8 cellular contexts compared by ENCODE assay signal in the genomic region with DNA sequence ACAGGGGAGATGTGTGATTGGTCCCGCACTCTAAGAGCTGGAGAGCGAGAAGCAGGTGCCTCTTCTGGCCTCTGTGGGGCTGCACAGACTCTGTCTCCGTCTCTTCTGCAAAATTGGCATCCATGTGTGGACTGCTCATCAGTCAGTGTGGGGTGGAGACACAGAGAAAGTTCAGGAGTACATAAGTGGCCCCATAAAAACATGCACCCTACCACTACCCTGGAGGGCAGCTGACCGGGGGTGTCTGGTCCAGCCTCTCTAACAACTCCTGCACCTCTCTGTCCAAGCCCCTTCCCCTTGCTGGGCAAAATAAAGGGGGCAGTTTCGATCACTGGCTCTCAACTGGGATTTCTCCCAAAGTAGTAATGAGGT.
DNase-seq lines count a peak whose midpoint lies in the region; ATAC-seq, FAIRE-seq and TF ChIP-seq lines count a peak whose summit lies in the region.

No MANE protein-coding gene starts in this region.

- no peak for FAIRE-seq in D721Med (lab: Jason Lieb, UNC)

- TF ChIP-seq CTCF in D721Med (IDR thresholded peaks at IDR 0.05; ENCODE audit: insufficient read depth, missing control alignments) (no peak), psoas muscle (IDR thresholded peaks at IDR 0.05) (no peak)

- peak; percentile 8 for ATAC-seq in esophagus mucosa
- peak; percentile 12 for ATAC-seq in stimulated activated effector memory CD8-positive, alpha-beta T cell treated with anti-CD3 and anti-CD28 coated beads, Interleukin-12 subunit alpha, Interleukin-12 subunit beta, amount 100 ng/mL, for 72 hours
- ATAC-seq in psoas muscle = no peak

- no peak for DNase-seq in T-helper 2 cell treated with Interferon-gamma antibody and Interleukin-4, amounts not matched to agents 5 μg/mL and 100 μg/mL, for 36 hours (ENCODE audit: low spot score)
- no peak for DNase-seq in T-helper 2 cell
- peak; percentile 27 for DNase-seq in NCI-H69 (lab: John Stamatoyannopoulos, UW)
- DNase-seq in stimulated activated effector memory CD8-positive, alpha-beta T cell treated with anti-CD3 and anti-CD28 coated beads, Interleukin-12 subunit alpha, Interleukin-12 subunit beta, amount 100 ng/mL, for 72 hours (ENCODE audit: low spot score in 2 of 2) = no peak
- DNase-seq in LoVo (ENCODE audit: low spot score) = no peak
- DNase-seq in D721Med (ENCODE audit: insufficient read length, low spot score) = no peak
- DNase-seq in psoas muscle = no peak

- peak overlapping the region; percentile 49 for H3K4me3 Mint-ChIP-seq in T-helper 2 cell treated with Interferon-gamma antibody and Interleukin-4, amounts not matched to agents 5 μg/mL and 100 μg/mL, for 36 hours
- H3K4me3 Mint-ChIP-seq in stimulated activated effector memory CD8-positive, alpha-beta T cell treated with anti-CD3 and anti-CD28 coated beads, Interleukin-12 subunit alpha, Interleukin-12 subunit beta, amount 100 ng/mL, for 72 hours = peak overlapping the region; percentile 23

- H3K4me1 ChIP-seq in psoas muscle = no peaks in the 10 kb centered on the region

- H3K36me3 Mint-ChIP-seq in T-helper 2 cell treated with Interferon-gamma antibody and Interleukin-4, amounts not matched to agents 5 μg/mL and 100 μg/mL, for 36 hours (ENCODE audit: low read depth) = peaks cover 1% of the 10 kb centered on the region
- peaks cover 3% of the 10 kb centered on the region for H3K36me3 Mint-ChIP-seq in stimulated activated effector memory CD8-positive, alpha-beta T cell treated with anti-CD3 and anti-CD28 coated beads, Interleukin-12 subunit alpha, Interleukin-12 subunit beta, amount 100 ng/mL, for 72 hours

- H3K27ac Mint-ChIP-seq in T-helper 2 cell treated with Interferon-gamma antibody and Interleukin-4, amounts not matched to agents 5 μg/mL and 100 μg/mL, for 36 hours = peak overlapping the region; percentile 90
- H3K27ac Mint-ChIP-seq in stimulated activated effector memory CD8-positive, alpha-beta T cell treated with anti-CD3 and anti-CD28 coated beads, Interleukin-12 subunit alpha, Interleukin-12 subunit beta, amount 100 ng/mL, for 72 hours = peak overlapping the region; percentile 32

- intact Hi-C loops in psoas muscle (cut with DNase I) = no loop called here

- no peak overlapping the region for H3K27ac ChIP-seq in psoas muscle

- no peaks in the 10 kb centered on the region for H3K36me3 ChIP-seq in psoas muscle (ENCODE audit: insufficient read depth in 1 of 2, low read depth in 1 of 2)

- H3K27me3 Mint-ChIP-seq in T-helper 2 cell treated with Interferon-gamma antibody and Interleukin-4, amounts not matched to agents 5 μg/mL and 100 μg/mL, for 36 hours (ENCODE audit: low read depth) = no peaks in the 10 kb centered on the region

- no peak overlapping the region for H3K4me3 ChIP-seq in psoas muscle

- no peaks in the 10 kb centered on the region for H3K9me3 Mint-ChIP-seq in T-helper 2 cell treated with Interferon-gamma antibody and Interleukin-4, amounts not matched to agents 5 μg/mL and 100 μg/mL, for 36 hours
- H3K9me3 Mint-ChIP-seq in stimulated activated effector memory CD8-positive, alpha-beta T cell treated with anti-CD3 and anti-CD28 coated beads, Interleukin-12 subunit alpha, Interleukin-12 subunit beta, amount 100 ng/mL, for 72 hours = no peaks in the 10 kb centered on the region

- 40 to 53% (median 51%) methylated on average over 5 of the region's 5 CpGs for WGBS in psoas muscle, 3 donors

- peaks cover 33% of the 10 kb centered on the region for H3K4me1 Mint-ChIP-seq in T-helper 2 cell treated with Interferon-gamma antibody and Interleukin-4, amounts not matched to agents 5 μg/mL and 100 μg/mL, for 36 hours (ENCODE audit: low read depth)
- H3K4me1 Mint-ChIP-seq in stimulated activated effector memory CD8-positive, alpha-beta T cell treated with anti-CD3 and anti-CD28 coated beads, Interleukin-12 subunit alpha, Interleukin-12 subunit beta, amount 100 ng/mL, for 72 hours = peaks cover 21% of the 10 kb centered on the region

- H3K27me3 ChIP-seq in psoas muscle (ENCODE audit: insufficient read depth in 3 of 3, low read length in 2 of 3) = no peaks in the 10 kb centered on the region

- H3K9me3 ChIP-seq in psoas muscle = no peaks in the 10 kb centered on the region

Comparison
In these comparisons a context has a peak if more than half of its experiments do, and no peak if none do; other contexts are left out.
1. ATAC-seq: peak in esophagus mucosa (single experiment) and stimulated activated effector memory CD8-positive, alpha-beta T cell treated with anti-CD3 and anti-CD28 coated beads, Interleukin-12 subunit alpha, Interleukin-12 subunit beta, amount 100 ng/mL, for 72 hours (single experiment); none in psoas muscle (0 of 4).